Comparison of ENCODE assay signal across 1 cellular context in genomic region chr12:57590892-57591566, GRCh38.
TF ChIP-seq lines count a peak whose summit lies in the region.

PIP4K2C (plus strand) TSS chr12:57591192; CDS start chr12:57591290, 98 bp downstream.

TF ChIP-seq in HEK293, 187 proteins besides CTCF, POLR2A, EP300 and RAD21 (continued from another document):
- TF ChIP-seq GLIS2 (tag by site-specific recombination; IDR thresholded peaks at IDR 0.05) (peak; percentile 93), ZNF544 (tag by site-specific recombination; IDR thresholded peaks at IDR 0.05) (no peak), OSR2 (tag by site-specific recombination; IDR thresholded peaks at IDR 0.05) (0 out of 2 replicates have a peak, but pooled peaks have one; percentile 11), ZNF660 (tag by site-specific recombination; IDR thresholded peaks at IDR 0.05) (no peak; the same call in 1 of the 2 replicates), EGR2 (tag by site-specific recombination; IDR thresholded peaks at IDR 0.05; ENCODE audit: low read depth) (0 out of 2 replicates have a peak, but pooled peaks have one; percentile 24), ZNF354C (tag by site-specific recombination; IDR thresholded peaks at IDR 0.05; ENCODE audit: borderline replicate concordance, low read depth) (peak; percentile 54; the same call in 1 of the 2 replicates), KLF7 (tag by site-specific recombination; IDR thresholded peaks at IDR 0.05; ENCODE audit: borderline replicate concordance) (peak; percentile 69; the same call in 1 of the 2 replicates), ZNF311 (tag by site-specific recombination; IDR thresholded peaks at IDR 0.05; ENCODE audit: borderline replicate concordance) (no peak), ZNF692 (tag by site-specific recombination; IDR thresholded peaks at IDR 0.05) (peak; percentile 57; the same call in 1 of the 2 replicates), ZEB2 (tag by site-specific recombination; IDR thresholded peaks at IDR 0.05) (peak; percentile 94), ZNF560 (tag by site-specific recombination; IDR thresholded peaks at IDR 0.05; ENCODE audit: borderline replicate concordance) (no peak), ZNF600 (tag by site-specific recombination; IDR thresholded peaks at IDR 0.05) (0 out of 2 replicates have a peak, but pooled peaks have one; percentile 63), ZIC2 (tag by site-specific recombination; IDR thresholded peaks at IDR 0.05) (no peak; the same call in 1 of the 2 replicates), GLI4 (tag by site-specific recombination; IDR thresholded peaks at IDR 0.05) (no peak), KLF1 (tag by site-specific recombination; IDR thresholded peaks at IDR 0.05) (peak; percentile 62), SCRT2 (tag by site-specific recombination; IDR thresholded peaks at IDR 0.05) (peak; percentile 55), GLIS1 (tag by site-specific recombination; IDR thresholded peaks at IDR 0.05) (peak; percentile 53)
- TF ChIP-seq, protein P1, sequence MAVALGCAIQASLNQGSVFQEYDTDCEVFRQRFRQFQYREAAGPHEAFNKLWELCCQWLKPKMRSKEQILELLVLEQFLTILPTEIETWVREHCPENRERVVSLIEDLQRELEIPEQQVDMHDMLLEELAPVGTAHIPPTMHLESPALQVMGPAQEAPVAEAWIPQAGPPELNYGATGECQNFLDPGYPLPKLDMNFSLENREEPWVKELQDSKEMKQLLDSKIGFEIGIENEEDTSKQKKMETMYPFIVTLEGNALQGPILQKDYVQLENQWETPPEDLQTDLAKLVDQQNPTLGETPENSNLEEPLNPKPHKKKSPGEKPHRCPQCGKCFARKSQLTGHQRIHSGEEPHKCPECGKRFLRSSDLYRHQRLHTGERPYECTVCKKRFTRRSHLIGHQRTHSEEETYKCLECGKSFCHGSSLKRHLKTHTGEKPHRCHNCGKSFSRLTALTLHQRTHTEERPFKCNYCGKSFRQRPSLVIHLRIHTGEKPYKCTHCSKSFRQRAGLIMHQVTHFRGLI (tag by site-specific recombination; IDR thresholded peaks at IDR 0.05), result 0 out of 2 replicates have a peak, but pooled peaks have one; percentile 11
- TF ChIP-seq, protein P2, sequence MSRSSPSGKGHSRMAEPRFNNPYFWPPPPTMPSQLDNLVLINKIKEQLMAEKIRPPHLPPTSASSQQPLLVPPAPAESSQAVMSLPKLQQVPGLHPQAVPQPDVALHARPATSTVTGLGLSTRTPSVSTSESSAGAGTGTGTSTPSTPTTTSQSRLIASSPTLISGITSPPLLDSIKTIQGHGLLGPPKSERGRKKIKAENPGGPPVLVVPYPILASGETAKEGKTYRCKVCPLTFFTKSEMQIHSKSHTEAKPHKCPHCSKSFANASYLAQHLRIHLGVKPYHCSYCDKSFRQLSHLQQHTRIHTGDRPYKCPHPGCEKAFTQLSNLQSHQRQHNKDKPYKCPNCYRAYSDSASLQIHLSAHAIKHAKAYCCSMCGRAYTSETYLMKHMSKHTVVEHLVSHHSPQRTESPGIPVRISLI (tag by site-specific recombination; IDR thresholded peaks at IDR 0.05), result no peak
- TF ChIP-seq, protein P3, sequence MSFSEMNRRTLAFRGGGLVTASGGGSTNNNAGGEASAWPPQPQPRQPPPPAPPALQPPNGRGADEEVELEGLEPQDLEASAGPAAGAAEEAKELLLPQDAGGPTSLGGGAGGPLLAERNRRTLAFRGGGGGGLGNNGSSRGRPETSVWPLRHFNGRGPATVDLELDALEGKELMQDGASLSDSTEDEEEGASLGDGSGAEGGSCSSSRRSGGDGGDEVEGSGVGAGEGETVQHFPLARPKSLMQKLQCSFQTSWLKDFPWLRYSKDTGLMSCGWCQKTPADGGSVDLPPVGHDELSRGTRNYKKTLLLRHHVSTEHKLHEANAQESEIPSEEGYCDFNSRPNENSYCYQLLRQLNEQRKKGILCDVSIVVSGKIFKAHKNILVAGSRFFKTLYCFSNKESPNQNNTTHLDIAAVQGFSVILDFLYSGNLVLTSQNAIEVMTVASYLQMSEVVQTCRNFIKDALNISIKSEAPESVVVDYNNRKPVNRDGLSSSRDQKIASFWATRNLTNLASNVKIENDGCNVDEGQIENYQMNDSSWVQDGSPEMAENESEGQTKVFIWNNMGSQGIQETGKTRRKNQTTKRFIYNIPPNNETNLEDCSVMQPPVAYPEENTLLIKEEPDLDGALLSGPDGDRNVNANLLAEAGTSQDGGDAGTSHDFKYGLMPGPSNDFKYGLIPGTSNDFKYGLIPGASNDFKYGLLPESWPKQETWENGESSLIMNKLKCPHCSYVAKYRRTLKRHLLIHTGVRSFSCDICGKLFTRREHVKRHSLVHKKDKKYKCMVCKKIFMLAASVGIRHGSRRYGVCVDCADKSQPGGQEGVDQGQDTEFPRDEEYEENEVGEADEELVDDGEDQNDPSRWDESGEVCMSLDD (tag by site-specific recombination; IDR thresholded peaks at IDR 0.05), result 0 out of 2 replicates have a peak, but pooled peaks have one; percentile 47
TF ChIP-seq in HEK293: peak in this region for 44.
